ENCODE assay signal across 9 cellular contexts in the genomic region with DNA sequence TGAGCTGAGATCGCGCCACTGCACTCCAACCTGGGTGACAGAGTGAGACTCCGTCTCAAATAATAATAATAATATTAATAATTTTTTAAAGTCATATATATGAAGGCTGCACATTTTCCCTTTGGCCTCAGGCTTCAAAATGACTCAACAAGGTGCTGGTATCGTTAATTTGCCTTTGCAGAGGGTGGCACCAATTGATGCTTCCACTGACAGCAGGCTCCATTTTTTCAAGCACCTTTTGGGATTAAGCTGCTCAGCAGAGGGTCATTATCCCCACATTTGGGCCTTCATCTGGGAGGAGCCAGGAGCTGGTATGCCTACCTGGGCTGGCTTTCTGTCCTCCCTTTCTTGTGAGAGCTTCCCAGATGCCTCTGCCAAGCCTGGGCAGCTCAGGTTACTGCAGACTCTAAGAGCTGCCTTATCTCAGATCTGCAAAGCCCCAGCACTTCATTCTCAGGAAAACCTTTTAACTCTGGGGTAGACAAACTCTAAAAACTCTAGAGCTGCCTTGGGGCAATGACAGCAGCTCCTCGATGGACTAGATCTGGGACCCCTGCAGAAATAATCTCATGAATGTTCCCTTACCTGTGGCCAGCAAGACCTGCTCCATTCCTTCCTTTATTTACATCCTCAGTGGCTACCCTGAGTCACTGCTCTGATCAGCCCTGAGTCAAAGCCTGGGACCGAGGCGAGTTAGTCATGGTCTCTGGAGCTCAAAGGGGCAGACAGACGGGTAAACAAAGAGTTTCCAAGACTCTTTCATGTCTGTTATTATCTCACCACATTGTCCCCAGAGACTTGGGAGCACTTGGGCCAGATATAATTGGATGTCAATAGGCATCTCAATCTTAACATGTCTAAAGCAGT.
DNase-seq lines count a peak whose midpoint lies in the region; ATAC-seq and TF ChIP-seq lines count a peak whose summit lies in the region.
"Had no signal": no experiment of that assay in that cellular context is flagged by ENCODE, and none has a peak within 500 bp of the region (broad histone marks: within the 10 kb centered on the region; RNA-seq: fewer than 3 reads in every experiment).

No MANE protein-coding gene starts in this region.

- H3K9me3 ChIP-seq in GM23248 (ENCODE audit: low read depth): no peaks in the 10 kb centered on the region
- H3K9me3 ChIP-seq in prostate gland: no peaks in the 10 kb centered on the region
- no peaks in the 10 kb centered on the region for H3K9me3 ChIP-seq in left ventricle myocardium inferior (replicated peaks)
- H3K9me3 ChIP-seq: ovary had no signal

- TF ChIP-seq CTCF in cardiac fibroblast (IDR thresholded peaks at IDR 0.05; ENCODE audit: low read depth, low read length): no peak
- no peak for TF ChIP-seq CTCF in prostate gland (IDR thresholded peaks at IDR 0.05)
- TF ChIP-seq CTCF in left ventricle myocardium inferior (IDR thresholded peaks at IDR 0.05; ENCODE audit: borderline replicate concordance): no peak

- H3K4me1 ChIP-seq in GM23248 (ENCODE audit: insufficient read depth) (peaks cover 15% of the 10 kb centered on the region), prostate gland (replicated peaks) (peaks cover 2% of the 10 kb centered on the region), left ventricle myocardium inferior (peaks cover 6% of the 10 kb centered on the region)

- H3K27me3 ChIP-seq in GM23248 (replicated peaks; ENCODE audit: insufficient read depth) (peaks cover 26% of the 10 kb centered on the region), prostate gland (replicated peaks; ENCODE audit: insufficient read depth) (no peaks in the 10 kb centered on the region), left ventricle myocardium inferior (ENCODE audit: low read depth) (peaks cover 96% of the 10 kb centered on the region)
- H3K27me3 ChIP-seq: ovary had no signal

- no peaks in the 10 kb centered on the region for H3F3A ChIP-seq in GM23248 (ENCODE audit: insufficient read depth)

- no peaks in the 10 kb centered on the region for H3K9me2 ChIP-seq in GM23248 (ENCODE audit: insufficient read depth)

- ATAC-seq in GM21528 (IDR thresholded peaks at IDR 0.05; ENCODE audit: low FRiP score, unreplicated experiment): no peak

- no peaks in the 10 kb centered on the region for H3K79me2 ChIP-seq in GM23248 (ENCODE audit: insufficient read depth)

- H3K9ac ChIP-seq in GM23248: no peak overlapping the region

- in situ Hi-C loops in GM23248 (cut with MboI): no loop called here

- H2AFZ ChIP-seq in GM23248: no peak overlapping the region

- no peak for TF ChIP-seq POLR2A in prostate gland (IDR thresholded peaks at IDR 0.05)

- DNase-seq in GM23248 (peak; percentile 95), NCI-H2196 treated with DMSO at 0.1 percent for 48 hours (lab: John Stamatoyannopoulos, UW; ENCODE audit: unreplicated experiment) (peak; percentile 32), cardiac fibroblast (ENCODE audit: low read depth in 2 of 2) (peak; percentile 15 to 90), prostate gland (ENCODE audit: low spot score) (peak; percentile 29), left ventricle myocardium inferior (no peak), NCI-H2029 (lab: John Stamatoyannopoulos, UW) (no peak)
- DNase-seq: ovary had no signal

- 0 out of 2 replicates have a peak overlapping the region, but pooled peaks have one; percentile 2 for H3K4me3 ChIP-seq in GM23248
- no peak overlapping the region for H3K4me3 ChIP-seq in cardiac fibroblast (replicated peaks in 1 of 2; ENCODE audit: low read depth in 2 of 2, low read length in 2 of 2)
- H3K4me3 ChIP-seq in prostate gland: no peak overlapping the region
- H3K4me3 ChIP-seq in left ventricle myocardium inferior: no peak overlapping the region
- H3K4me3 ChIP-seq: ovary, SK-N-MC had no signal

- H3K4me2 ChIP-seq in GM23248 (ENCODE audit: unreplicated experiment): peak overlapping the region; percentile 63

- intact Hi-C loops in prostate gland (cut with DNase I) (no loop called here), left ventricle myocardium inferior (cut with micrococcal nuclease) (no loop called here)

- 46 to 48% methylated on average over 8 of the region's 8 CpGs for WGBS in GM23248 (ENCODE audit: low coverage in 1 of 2, low lambda C conversion rate in 2 of 2, missing lambda C conversion rate in 2 of 2), 2 experiments
- WGBS in prostate gland: 52% methylated on average over 8 of the region's 8 CpGs

- H4K20me1 ChIP-seq in GM23248 (ENCODE audit: insufficient read depth): no peaks in the 10 kb centered on the region

- H3K27ac ChIP-seq in GM23248 (no peak overlapping the region), prostate gland (no peak overlapping the region), left ventricle myocardium inferior (replicated peaks) (no peak overlapping the region)
- H3K27ac ChIP-seq: ovary, SK-N-MC had no signal

- H3K36me3 ChIP-seq in GM23248 (ENCODE audit: low read depth) (no peaks in the 10 kb centered on the region), prostate gland (no peaks in the 10 kb centered on the region), left ventricle myocardium inferior (no peaks in the 10 kb centered on the region)
- H3K36me3 ChIP-seq: ovary had no signal

Comparison
In these comparisons a context has a peak if more than half of its experiments do, and no peak if none do; other contexts are left out.
1. DNase-seq: peak in GM23248 (single experiment), NCI-H2196 treated with DMSO at 0.1 percent for 48 hours (single experiment), cardiac fibroblast (2 of 2) and prostate gland (single experiment); none in left ventricle myocardium inferior (single experiment) and NCI-H2029 (single experiment).